18 cellular contexts compared by ENCODE assay signal in the genomic region with DNA sequence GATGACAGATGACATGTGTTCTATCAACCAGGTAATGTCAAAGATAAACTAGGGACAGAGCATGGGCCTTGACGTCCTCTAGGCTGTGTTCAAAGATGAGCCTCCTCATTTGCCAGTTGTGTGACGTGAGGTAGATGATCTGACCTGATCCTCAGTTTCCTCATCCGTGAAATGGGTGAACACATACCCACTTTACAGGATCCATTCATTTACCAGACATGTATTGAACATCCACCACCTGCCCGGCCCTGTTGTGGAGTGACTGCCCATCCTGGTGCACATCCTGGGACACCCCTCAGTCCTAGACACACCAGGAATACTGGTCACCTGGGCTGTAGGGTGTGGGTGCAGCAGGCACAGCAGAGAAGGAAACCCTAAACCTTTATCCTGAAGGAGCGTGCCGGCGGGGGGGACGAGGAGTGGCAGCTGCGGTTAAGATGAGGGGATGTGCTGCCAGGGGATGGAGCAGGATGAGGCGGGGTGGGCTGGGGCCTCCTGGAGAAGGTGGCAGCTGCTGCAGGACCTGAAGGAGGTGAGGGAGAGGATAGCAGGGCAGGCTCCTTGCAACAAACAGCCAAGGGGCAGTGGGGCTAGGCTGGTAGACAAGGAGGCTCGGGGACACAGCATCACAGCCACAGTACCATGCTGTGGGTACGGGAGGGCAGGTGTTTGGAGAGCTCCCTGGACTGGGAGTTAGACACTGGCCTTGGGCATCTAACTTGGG. TPM values are rescaled to one million over a fixed set of nuclear protein-coding genes. Genes with fewer than 3 reads are reported as not detected.
DNase-seq lines count a peak whose midpoint lies in the region; ATAC-seq and TF ChIP-seq lines count a peak whose summit lies in the region.
"Had no signal": no experiment of that assay in that cellular context is flagged by ENCODE, and none has a peak within 500 bp of the region (broad histone marks: within the 10 kb centered on the region; RNA-seq: fewer than 3 reads in every experiment).

No MANE protein-coding gene starts in this region.

- intact Hi-C loops in cardiac septum (cut with DNase I) (loop anchor here (10.0 kb wide), 1 partner anchor 49 kb away; no protein-coding TSS in a partner anchor), left ventricle myocardium superior (cut with micrococcal nuclease) (no loop called here)
- intact Hi-C loops in activated T-helper 1 cell treated with anti-CD3 and anti-CD28 coated beads, Interleukin-12 subunit alpha, Interleukin-12 subunit beta, Interleukin-2, Interleukin-4 antibody, amounts not matched to agents 30 ng/mL and 10 ng/mL and 1 ng/mL, durations not matched to agents 14 hours and 24 hours and 36 hours (cut with micrococcal nuclease) = no loop called here

- peak; percentile 66 for DNase-seq in cardiac septum (ENCODE audit: low spot score)
- no peak for DNase-seq in left ventricle myocardium superior
- DNase-seq in activated T-helper 1 cell treated with anti-CD3 and anti-CD28 coated beads, Interleukin-12 subunit alpha, Interleukin-12 subunit beta, Interleukin-2, Interleukin-4 antibody, amounts not matched to agents 30 ng/mL and 10 ng/mL and 1 ng/mL, durations not matched to agents 14 hours and 24 hours and 36 hours (ENCODE audit: low spot score) = no peak
- DNase-seq in neural crest cell (ENCODE audit: low read depth, low spot score) = no peak
- DNase-seq in activated CD8-positive, alpha-beta memory T cell treated with anti-CD3 and anti-CD28 coated beads, Interleukin-2, amount 50 U/mL, for 4 hours = no peak
- DNase-seq in cerebellar cortex (ENCODE audit: low spot score) = no peak
- DNase-seq in suprapubic skin (ENCODE audit: low spot score in 2 of 2) = no peak
- DNase-seq: DMS79, KBM-7, NCI-H510A, SIG-M5 had no signal

- TF ChIP-seq EP300 in suprapubic skin (IDR thresholded peaks at IDR 0.05) = no peak

- TF ChIP-seq CTCF in neural crest cell (conservative IDR thresholded peaks at IDR 0.05) = no peak
- TF ChIP-seq CTCF in suprapubic skin (IDR thresholded peaks at IDR 0.05) = no peak

- no peaks in the 10 kb centered on the region for H3K27me3 Mint-ChIP-seq in activated T-helper 1 cell treated with anti-CD3 and anti-CD28 coated beads, Interleukin-12 subunit alpha, Interleukin-12 subunit beta, Interleukin-2, Interleukin-4 antibody, amounts not matched to agents 30 ng/mL and 10 ng/mL and 1 ng/mL, durations not matched to agents 14 hours and 24 hours and 36 hours (ENCODE audit: insufficient read depth)
- H3K27me3 Mint-ChIP-seq in neural crest cell (ENCODE audit: low read depth) = peaks cover 9% of the 10 kb centered on the region

- no peaks in the 10 kb centered on the region for H3K4me1 ChIP-seq in suprapubic skin

- H3K36me3 Mint-ChIP-seq in activated T-helper 1 cell treated with anti-CD3 and anti-CD28 coated beads, Interleukin-12 subunit alpha, Interleukin-12 subunit beta, Interleukin-2, Interleukin-4 antibody, amounts not matched to agents 30 ng/mL and 10 ng/mL and 1 ng/mL, durations not matched to agents 14 hours and 24 hours and 36 hours (ENCODE audit: low read depth) = peaks cover 42% of the 10 kb centered on the region
- peaks cover 33% of the 10 kb centered on the region for H3K36me3 Mint-ChIP-seq in neural crest cell (ENCODE audit: low read depth)

- H3K27ac ChIP-seq in suprapubic skin = no peak overlapping the region
- H3K27ac ChIP-seq: C4-2B, HL-60 had no signal

- H3K4me1 Mint-ChIP-seq in activated T-helper 1 cell treated with anti-CD3 and anti-CD28 coated beads, Interleukin-12 subunit alpha, Interleukin-12 subunit beta, Interleukin-2, Interleukin-4 antibody, amounts not matched to agents 30 ng/mL and 10 ng/mL and 1 ng/mL, durations not matched to agents 14 hours and 24 hours and 36 hours (ENCODE audit: low read depth) = no peaks in the 10 kb centered on the region
- peaks cover 10% of the 10 kb centered on the region for H3K4me1 Mint-ChIP-seq in neural crest cell

- ATAC-seq in left ventricle myocardium superior = no peak
- ATAC-seq in GM21447 (IDR thresholded peaks at IDR 0.05; ENCODE audit: unreplicated experiment) = no peak
- ATAC-seq: GM12878, HCT116 had no signal

- no peak overlapping the region for H3K4me3 Mint-ChIP-seq in activated T-helper 1 cell treated with anti-CD3 and anti-CD28 coated beads, Interleukin-12 subunit alpha, Interleukin-12 subunit beta, Interleukin-2, Interleukin-4 antibody, amounts not matched to agents 30 ng/mL and 10 ng/mL and 1 ng/mL, durations not matched to agents 14 hours and 24 hours and 36 hours
- no peak overlapping the region for H3K4me3 Mint-ChIP-seq in neural crest cell

- H3K9me3 ChIP-seq in suprapubic skin = no peaks in the 10 kb centered on the region

- H3K27me3 ChIP-seq in suprapubic skin = no peaks in the 10 kb centered on the region

- WGBS in suprapubic skin = 96% methylated on average over 12 of the region's 12 CpGs

- peak overlapping the region; percentile 16 for H3K27ac Mint-ChIP-seq in activated T-helper 1 cell treated with anti-CD3 and anti-CD28 coated beads, Interleukin-12 subunit alpha, Interleukin-12 subunit beta, Interleukin-2, Interleukin-4 antibody, amounts not matched to agents 30 ng/mL and 10 ng/mL and 1 ng/mL, durations not matched to agents 14 hours and 24 hours and 36 hours
- peak overlapping the region; percentile 54 for H3K27ac Mint-ChIP-seq in neural crest cell (ENCODE audit: unreplicated experiment)

- H3K4me3 ChIP-seq in suprapubic skin = no peak overlapping the region
- H3K4me3 ChIP-seq: GM12878 had no signal

- H3K36me3 ChIP-seq in suprapubic skin = no peaks in the 10 kb centered on the region

- H3K9me3 Mint-ChIP-seq in activated T-helper 1 cell treated with anti-CD3 and anti-CD28 coated beads, Interleukin-12 subunit alpha, Interleukin-12 subunit beta, Interleukin-2, Interleukin-4 antibody, amounts not matched to agents 30 ng/mL and 10 ng/mL and 1 ng/mL, durations not matched to agents 14 hours and 24 hours and 36 hours = no peaks in the 10 kb centered on the region
- H3K9me3 Mint-ChIP-seq in neural crest cell = no peaks in the 10 kb centered on the region

- no peak for TF ChIP-seq POLR2A in suprapubic skin (IDR thresholded peaks at IDR 0.05)

RNA-seq across cellular contexts. Expression of a gene that starts 8.4 kb away (rescaled TPM):
- total RNA-seq in cardiac septum = 9.3 TPM
- total RNA-seq in left ventricle myocardium superior = 25.5 TPM
- total RNA-seq in activated T-helper 1 cell treated with anti-CD3 and anti-CD28 coated beads, Interleukin-12 subunit alpha, Interleukin-12 subunit beta, Interleukin-2, Interleukin-4 antibody, amounts not matched to agents 30 ng/mL and 10 ng/mL and 1 ng/mL, durations not matched to agents 14 hours and 24 hours and 36 hours = 0.47 and 0.76 TPM in 2 replicates
- total RNA-seq in neural crest cell = 1.0 and 1.3 TPM in 2 replicates
- 100 to 1,000 TPM in 1 of 4 donors, 10 to 100 TPM in 3; 22.1 to 112 (median 56.8) TPM for total RNA-seq in suprapubic skin
- total RNA-seq: G401, M059J had no signal

RNA-seq across cellular contexts. Expression of a gene that starts 36.1 kb away (rescaled TPM):
- not detected for total RNA-seq in cardiac septum
- total RNA-seq in left ventricle myocardium superior = 0.67 TPM
- 104 and 116 TPM in 2 replicates for total RNA-seq in activated T-helper 1 cell treated with anti-CD3 and anti-CD28 coated beads, Interleukin-12 subunit alpha, Interleukin-12 subunit beta, Interleukin-2, Interleukin-4 antibody, amounts not matched to agents 30 ng/mL and 10 ng/mL and 1 ng/mL, durations not matched to agents 14 hours and 24 hours and 36 hours
- total RNA-seq in neural crest cell = 47.1 and 49.8 TPM in 2 replicates
- total RNA-seq in suprapubic skin = 1 to 10 TPM in 3 of 4 donors, under 1 TPM in 1; 0.72 to 3.3 (median 1.4) TPM

RNA-seq across cellular contexts. Expression of a gene that starts 36.8 kb away (rescaled TPM):
- total RNA-seq in cardiac septum (36.2 TPM), left ventricle myocardium superior (44.5 TPM), neural crest cell (69.4 and 71.5 TPM in 2 replicates), suprapubic skin (10 to 100 TPM; 27.9 to 56.1 (median 52.5) TPM)
- total RNA-seq in activated T-helper 1 cell treated with anti-CD3 and anti-CD28 coated beads, Interleukin-12 subunit alpha, Interleukin-12 subunit beta, Interleukin-2, Interleukin-4 antibody, amounts not matched to agents 30 ng/mL and 10 ng/mL and 1 ng/mL, durations not matched to agents 14 hours and 24 hours and 36 hours = 88.2 and 108 TPM in 2 replicates

Comparison
In these comparisons a context has a peak if more than half of its experiments do, and no peak if none do; other contexts are left out.
1. RNA of a gene that starts 36.1 kb away (total RNA-seq): 104 to 116 TPM in activated T-helper 1 cell treated with anti-CD3 and anti-CD28 coated beads, Interleukin-12 subunit alpha, Interleukin-12 subunit beta, Interleukin-2, Interleukin-4 antibody, amounts not matched to agents 30 ng/mL and 10 ng/mL and 1 ng/mL, durations not matched to agents 14 hours and 24 hours and 36 hours and 47.1 to 49.8 TPM in neural crest cell; 0.72 to 3.3 TPM in suprapubic skin, 0.67 TPM in left ventricle myocardium superior (single experiment) and not detected in cardiac septum (single experiment); every median in the first group is over 10 times any median in the second.